In genomic region chr7:44962483-44963251, GRCh38 we compare ENCODE assay signal across 10 cellular contexts. TPM values are rescaled to one million over a fixed set of nuclear protein-coding genes. Genes with fewer than 3 reads are reported as not detected.
A peak's percentile ranks its signal among the peaks of the same experiment; 100 is the strongest.
DNase-seq lines count a peak whose midpoint lies in the region; ATAC-seq and TF ChIP-seq lines count a peak whose summit lies in the region.
"Had no signal": no experiment of that assay in that cellular context is flagged by ENCODE, and none has a peak within 500 bp of the region (broad histone marks: within the 10 kb centered on the region; RNA-seq: fewer than 3 reads in every experiment).

No MANE protein-coding gene starts in this region.

- H3K36me3 ChIP-seq in adipocyte (ENCODE audit: control insufficient read depth, insufficient read depth, low read length, severe bottlenecking), result no peaks in the 10 kb centered on the region
- no peaks in the 10 kb centered on the region for H3K36me3 ChIP-seq in A673 (ENCODE audit: insufficient read depth, low read length, poor library complexity, severe bottlenecking)
- H3K36me3 ChIP-seq: HAP-1 had no signal

- H3K4me1 ChIP-seq in adipocyte (ENCODE audit: control insufficient read depth, insufficient read depth, low read length) (no peaks in the 10 kb centered on the region), A673 (ENCODE audit: insufficient read depth, low read length, poor library complexity, severe bottlenecking) (no peaks in the 10 kb centered on the region)
- H3K4me1 ChIP-seq: HAP-1 had no signal

- H3K27me3 ChIP-seq in adipocyte (replicated peaks; ENCODE audit: control insufficient read depth, insufficient read depth, low read length), result peaks cover 20% of the 10 kb centered on the region
- H3K27me3 ChIP-seq in A673 (replicated peaks; ENCODE audit: insufficient read depth, low read depth, low read length, poor library complexity), result peaks cover 18% of the 10 kb centered on the region

- no peak overlapping the region for H3K27ac ChIP-seq in A673 (ENCODE audit: low read depth, low read length, poor library complexity, severe bottlenecking)
- H3K27ac ChIP-seq: epithelial cell of prostate had no signal

- peak overlapping the region; percentile 71 for H3K4me3 ChIP-seq in adipocyte (ENCODE audit: low read length)
- H3K4me3 ChIP-seq in skeletal muscle cell (ENCODE audit: low read depth, low read length), result peak overlapping the region; percentile 48
- H3K4me3 ChIP-seq in A673 (ENCODE audit: low read depth, low read length, poor library complexity, severe bottlenecking), result no peak overlapping the region
- H3K4me3 ChIP-seq: HAP-1 had no signal

- H3K9me3 ChIP-seq in adipocyte (ENCODE audit: control insufficient read depth, low read length), result no peaks in the 10 kb centered on the region
- H3K9me3 ChIP-seq in A673 (ENCODE audit: low read depth, low read length, poor library complexity, severe bottlenecking), result no peaks in the 10 kb centered on the region
- H3K9me3 ChIP-seq: HAP-1 had no signal

- no peak for TF ChIP-seq CTCF in A673 (conservative IDR thresholded peaks at IDR 0.05; ENCODE audit: low read depth, low read length)

- peak; percentile 17 for TF ChIP-seq POLR2A in GM19099 (IDR thresholded peaks at IDR 0.05; ENCODE audit: extremely low read depth, insufficient read length, low read depth)

- POLR2A ChIA-PET in A673 (lab: Charles Lee; ENCODE audit: low non-redundant PET), result no interaction called here

- no TSS peak for BruUV-seq in A673 (replicated peaks; lab: Mats Ljungman, UMichigan)

- CTCF ChIA-PET in A673 (lab: Charles Lee), result interaction anchor here (0.6 to 1.2 kb wide), 3 partner anchors 11 to 144 kb away, joined by 4 to 6 read pairs (median 6); no protein-coding TSS in a partner anchor

- H3K9ac ChIP-seq in adipocyte (ENCODE audit: low read length), result peak overlapping the region; percentile 54

- intact Hi-C loops in A673 (cut with micrococcal nuclease; ENCODE audit: unreplicated experiment), result no loop called here

- no peak for ATAC-seq in HG02610 (IDR thresholded peaks at IDR 0.05; ENCODE audit: unreplicated experiment)
- no peak for ATAC-seq in HG03095 (IDR thresholded peaks at IDR 0.05; ENCODE audit: unreplicated experiment)
- no peak for ATAC-seq in HG02571 (IDR thresholded peaks at IDR 0.05; ENCODE audit: unreplicated experiment)

- DNase-seq in adipocyte (ENCODE audit: low read depth), result peak; percentile 47
- peak; percentile 75 for DNase-seq in hepatic stellate cell (ENCODE audit: low spot score)
- DNase-seq in skeletal muscle cell (ENCODE audit: low read depth), result peak; percentile 6
- no peak for DNase-seq in A673 (ENCODE audit: low spot score)

RNA-seq across cellular contexts. Expression of gene MYO1G, which starts 16.1 kb away (rescaled TPM):
- total RNA-seq in A673 (2021), result 0.17 and 0.20 TPM in 2 replicates

RNA-seq across cellular contexts. Expression of gene CCM2, which starts 37.3 kb away (rescaled TPM):
- 35.2 and 36.0 TPM in 2 replicates for total RNA-seq in A673 (2021)
